ENCODE assay signal across 19 cellular contexts in the genomic region with DNA sequence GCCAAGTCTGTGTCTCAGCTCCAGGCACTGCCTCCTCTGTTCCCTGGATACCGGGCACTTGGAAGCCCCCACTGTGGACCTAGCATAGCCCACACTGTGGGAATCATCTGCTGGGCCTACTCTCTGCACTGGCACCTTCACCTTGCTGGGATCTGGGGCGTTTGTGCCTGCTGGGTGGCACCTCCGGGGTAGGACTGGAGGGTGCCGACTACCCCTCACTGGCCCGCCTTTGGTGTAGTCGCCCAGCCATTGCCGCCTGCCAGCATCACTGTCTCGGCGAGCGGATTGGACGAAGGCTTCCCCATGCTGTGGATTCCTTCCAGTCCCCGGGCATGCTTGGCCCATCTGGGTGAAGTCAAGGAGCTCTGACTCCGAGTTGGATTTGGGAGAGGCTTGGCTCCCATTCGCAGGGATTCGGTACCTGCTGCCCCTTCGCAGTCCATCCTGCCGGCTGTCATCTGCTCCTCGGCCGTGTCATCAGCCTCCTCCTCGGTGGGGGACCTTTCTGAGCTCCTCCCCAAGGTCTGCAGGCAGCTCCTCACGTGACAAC.
"Had no signal": no experiment of that assay in that cellular context is flagged by ENCODE, and none has a peak within 500 bp of the region (broad histone marks: within the 10 kb centered on the region; RNA-seq: fewer than 3 reads in every experiment).

No MANE protein-coding gene starts in this region.

- DNase-seq: activated CD4-positive, alpha-beta T cell treated with anti-CD3 and anti-CD28 coated beads, Interleukin-2, amount 10 ng/mL, durations not matched to agents 7 days and 5 days; activated CD8-positive, alpha-beta memory T cell treated with anti-CD3 and anti-CD28 coated beads for 24 hours; amygdala; effector memory CD8-positive, alpha-beta T cell; foreskin keratinocyte; naive thymus-derived CD4-positive, alpha-beta T cell; small intestine; stimulated activated CD4-positive, alpha-beta T cell treated with anti-CD3 and anti-CD28 coated beads, Interleukin-4, amount 100 ng/mL, for 4 hours; stimulated activated CD8-positive, alpha-beta memory T cell treated with anti-CD3 and anti-CD28 coated beads, Interleukin-4, amount 100 ng/mL, for 48 hours; stimulated activated naive CD4-positive, alpha-beta T cell treated with Interleukin-2 at 50 U/mL for 16 hours; T-helper 17 cell; trophoblast cell; WERI-Rb-1 had no signal

- H3K4me1 Mint-ChIP-seq: activated CD4-positive, alpha-beta T cell treated with anti-CD3 and anti-CD28 coated beads, Interleukin-2, amount 10 ng/mL, durations not matched to agents 7 days and 5 days; activated naive CD4-positive, alpha-beta T cell treated with anti-CD3 and anti-CD28 coated beads, Interleukin-2, amount 50 U/mL, for 24 hours; central memory CD8-positive, alpha-beta T cell; T-helper 17 cell had no signal

- H3K36me3 ChIP-seq: WERI-Rb-1 had no signal

- H3K36me3 Mint-ChIP-seq: activated naive CD4-positive, alpha-beta T cell treated with anti-CD3 and anti-CD28 coated beads, Interleukin-2, amount 50 U/mL, for 24 hours; brain; naive thymus-derived CD4-positive, alpha-beta T cell had no signal

- H3K27ac Mint-ChIP-seq: activated CD4-positive, alpha-beta T cell treated with anti-CD3 and anti-CD28 coated beads, Interleukin-2, amount 10 ng/mL, durations not matched to agents 7 days and 5 days; activated naive CD4-positive, alpha-beta T cell treated with anti-CD3 and anti-CD28 coated beads, Interleukin-2, amount 50 U/mL, for 24 hours; activated T-helper 17 cell treated with anti-CD3 and anti-CD28 coated beads, Interleukin-2, amount 50 U/mL, for 72 hours; brain; dendritic cell treated with granulocyte-macrophage colony-stimulating factor and Interleukin-4, amounts not matched to agents 40 ng/mL and 50 ng/mL, for 4 days had no signal

- H3K9me3 Mint-ChIP-seq: activated CD4-positive, alpha-beta T cell treated with anti-CD3 and anti-CD28 coated beads, Interleukin-2, amount 10 ng/mL, durations not matched to agents 7 days and 5 days; activated naive CD4-positive, alpha-beta T cell treated with anti-CD3 and anti-CD28 coated beads, Interleukin-2, amount 50 U/mL, for 24 hours; activated T-helper 17 cell treated with anti-CD3 and anti-CD28 coated beads, Interleukin-2, amount 50 U/mL, for 72 hours; central memory CD8-positive, alpha-beta T cell; dendritic cell treated with granulocyte-macrophage colony-stimulating factor and Interleukin-4, amounts not matched to agents 40 ng/mL and 50 ng/mL, for 4 days; effector memory CD8-positive, alpha-beta T cell; naive thymus-derived CD4-positive, alpha-beta T cell had no signal

- H3K4me1 ChIP-seq: foreskin keratinocyte had no signal

- H3K27me3 Mint-ChIP-seq: activated CD4-positive, alpha-beta T cell treated with anti-CD3 and anti-CD28 coated beads, Interleukin-2, amount 10 ng/mL, durations not matched to agents 7 days and 5 days; activated naive CD4-positive, alpha-beta T cell treated with anti-CD3 and anti-CD28 coated beads, Interleukin-2, amount 50 U/mL, for 24 hours; activated T-helper 17 cell treated with anti-CD3 and anti-CD28 coated beads, Interleukin-2, amount 50 U/mL, for 72 hours had no signal

- H3K27ac ChIP-seq: foreskin keratinocyte, WERI-Rb-1 had no signal

- H3K4me3 ChIP-seq: lung had no signal

- ATAC-seq: activated T-helper 17 cell treated with anti-CD3 and anti-CD28 coated beads, Interleukin-2, amount 50 U/mL, for 72 hours; effector memory CD8-positive, alpha-beta T cell; foreskin keratinocyte; naive thymus-derived CD4-positive, alpha-beta T cell; T-helper 17 cell had no signal

- H3K27me3 ChIP-seq: foreskin keratinocyte had no signal

- H3K4me3 Mint-ChIP-seq: activated CD4-positive, alpha-beta T cell treated with anti-CD3 and anti-CD28 coated beads, Interleukin-2, amount 10 ng/mL, durations not matched to agents 7 days and 5 days; activated naive CD4-positive, alpha-beta T cell treated with anti-CD3 and anti-CD28 coated beads, Interleukin-2, amount 50 U/mL, for 24 hours; activated T-helper 17 cell treated with anti-CD3 and anti-CD28 coated beads, Interleukin-2, amount 50 U/mL, for 72 hours; brain; central memory CD8-positive, alpha-beta T cell; dendritic cell treated with granulocyte-macrophage colony-stimulating factor and Interleukin-4, amounts not matched to agents 40 ng/mL and 50 ng/mL, for 4 days; effector memory CD8-positive, alpha-beta T cell; naive thymus-derived CD4-positive, alpha-beta T cell had no signal
